Comparison of ENCODE assay signal across 8 cellular contexts in the genomic region with DNA sequence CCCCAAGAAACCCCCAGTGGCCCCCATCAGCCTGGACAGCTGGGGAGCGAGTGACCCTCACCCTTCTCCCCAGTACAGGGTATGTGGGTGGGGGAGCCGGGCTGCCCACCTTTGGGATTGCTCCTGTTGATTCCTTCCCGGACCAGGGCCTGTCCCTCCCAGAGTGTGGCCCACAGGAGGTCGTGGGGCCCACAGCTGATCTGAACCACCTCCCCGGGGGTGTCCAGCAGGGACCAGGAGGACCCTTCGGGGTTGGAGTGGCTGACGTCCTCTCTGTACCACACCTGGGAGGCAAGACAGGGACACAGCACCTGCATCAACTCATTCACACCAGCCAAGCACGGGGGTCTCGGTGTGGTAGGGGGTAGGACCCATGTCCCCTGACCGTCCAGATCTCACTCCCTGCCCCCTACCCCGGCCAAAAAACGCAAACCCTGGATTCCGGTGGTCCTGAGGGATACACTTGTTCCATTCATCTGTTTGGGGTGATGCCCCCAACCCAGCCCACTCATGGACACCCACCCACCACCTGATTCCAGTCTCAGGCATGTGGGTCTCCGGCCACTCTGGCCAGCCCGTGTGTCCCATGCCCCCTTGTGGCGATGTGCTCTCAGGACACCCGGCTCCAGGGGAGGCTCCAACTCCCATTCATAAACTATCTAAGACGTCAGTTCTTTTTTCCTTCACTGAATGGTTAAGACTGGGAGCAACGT. TPM values are rescaled to one million over a fixed set of nuclear protein-coding genes. Genes with fewer than 3 reads are reported as not detected.
DNase-seq lines count a peak whose midpoint lies in the region; ATAC-seq, FAIRE-seq and TF ChIP-seq lines count a peak whose summit lies in the region.

No MANE protein-coding gene starts in this region.

- dilution Hi-C loops in endothelial cell of umbilical vein (cut with MboI; ENCODE audit: extremely low pct_ligation_motif_present, low sequenced_read_pairs) = no loop called here

- H3K79me2 ChIP-seq in HCT116 (ENCODE audit: insufficient read depth, low read length) = no peaks in the 10 kb centered on the region
- peaks cover 5% of the 10 kb centered on the region for H3K79me2 ChIP-seq in endothelial cell of umbilical vein (ENCODE audit: control insufficient read depth, insufficient read depth, low read length)

- peaks cover 7 to 13% of the 10 kb centered on the region in 2 experiments for H3K4me1 ChIP-seq in HCT116 (ENCODE audit: control insufficient read depth in 1 of 2, insufficient read depth in 2 of 2, low read length in 2 of 2)
- H3K4me1 ChIP-seq in endothelial cell of umbilical vein (ENCODE audit: control insufficient read depth, extremely low read depth, insufficient read depth, low read length) = peaks cover 12% of the 10 kb centered on the region
- H3K4me1 ChIP-seq in naive thymus-derived CD4-positive, alpha-beta T cell (ENCODE audit: control insufficient read depth in 2 of 2, insufficient read depth in 2 of 2, low read length in 2 of 2) = peaks cover 0 to 8% of the 10 kb centered on the region in 2 donors

- no peaks in the 10 kb centered on the region for H4K20me1 ChIP-seq in HCT116 (ENCODE audit: insufficient read depth)
- H4K20me1 ChIP-seq in endothelial cell of umbilical vein (replicated peaks; ENCODE audit: control insufficient read depth, extremely low read depth, insufficient read depth, low read length) = no peaks in the 10 kb centered on the region

- H3K4me3 Mint-ChIP-seq in naive thymus-derived CD4-positive, alpha-beta T cell = no peak overlapping the region

- FAIRE-seq in endothelial cell of umbilical vein (lab: Jason Lieb, UNC) = peak; percentile 73

- peak overlapping the region in 5 of 9 donors; percentile 9 to 81 (median 43) for H3K27ac Mint-ChIP-seq in naive thymus-derived CD4-positive, alpha-beta T cell

- DNase-seq in NCI-H510A treated with DMSO at 0.1 percent for 48 hours (lab: John Stamatoyannopoulos, UW) (peak; percentile 1), NCI-H510A (lab: John Stamatoyannopoulos, UW) (no peak), HCT116 (ENCODE audit: low read depth, low spot score) (peak; percentile 18), SK-MEL-5 (ENCODE audit: low read depth, low spot score) (peak; percentile 78), endothelial cell of umbilical vein (ENCODE audit: low read depth, low spot score) (peak; percentile 54)
- DNase-seq in naive thymus-derived CD4-positive, alpha-beta T cell = peak in 4 of 9 donors; percentile 17 to 30 (median 26)

- H3K9ac ChIP-seq in HCT116 (ENCODE audit: low read length) (no peak overlapping the region), endothelial cell of umbilical vein (replicated peaks; ENCODE audit: extremely low read depth, insufficient read depth, low read length) (no peak overlapping the region)

- no peak for TF ChIP-seq POLR2A in HCT116 (IDR thresholded peaks at IDR 0.05; ENCODE audit: borderline replicate concordance, extremely low read depth, insufficient read depth, insufficient read length)
- no peak for TF ChIP-seq POLR2A in endothelial cell of umbilical vein (IDR thresholded peaks at IDR 0.05; ENCODE audit: low read depth, low read length)

- H3K4me2 ChIP-seq in HCT116 (ENCODE audit: low read length) (no peak overlapping the region), endothelial cell of umbilical vein (ENCODE audit: insufficient read depth, low read length) (no peak overlapping the region)

- TF ChIP-seq CTCF in HCT116 (IDR thresholded peaks at IDR 0.05 in 2 of 3, conservative IDR thresholded peaks at IDR 0.05 in 1 of 3; ENCODE audit: borderline replicate concordance in 1 of 3, insufficient read depth in 1 of 3, low read depth in 2 of 3, low read length in 2 of 3) = peak; percentile 64 to 90 (median 87); a peak in 5 of 6 replicates
- TF ChIP-seq CTCF in endothelial cell of umbilical vein (IDR thresholded peaks at IDR 0.05; ENCODE audit: extremely low read depth in 1 of 2, insufficient read depth in 1 of 2, low read depth in 1 of 2, low read length in 2 of 2) = peak; percentile 86 to 93

- no peak overlapping the region for H2AFZ ChIP-seq in HCT116 (ENCODE audit: low read depth, low read length, poor library complexity, severe bottlenecking)
- no peak overlapping the region for H2AFZ ChIP-seq in endothelial cell of umbilical vein (ENCODE audit: low read depth, low read length)

- in situ Hi-C loops in SK-MEL-5 (cut with HindIII; ENCODE audit: low pct_unique_long_range_greater_than_20kb, low sequenced_read_pairs) = no loop called here

- no peaks in the 10 kb centered on the region for H3K9me2 ChIP-seq in HCT116 (ENCODE audit: insufficient read depth)

- no peaks in the 10 kb centered on the region for H3K27me3 ChIP-seq in HCT116 (ENCODE audit: insufficient read depth, low read length)
- no peaks in the 10 kb centered on the region for H3K27me3 ChIP-seq in endothelial cell of umbilical vein (ENCODE audit: control insufficient read depth in 2 of 2, insufficient read depth in 2 of 2, low read length in 2 of 2)
- H3K27me3 ChIP-seq in naive thymus-derived CD4-positive, alpha-beta T cell (ENCODE audit: control insufficient read depth in 2 of 2, insufficient read depth in 2 of 2, low read length in 2 of 2) = no peaks in the 10 kb centered on the region

- intact Hi-C loops in HCT116 (cut with micrococcal nuclease) = loop anchor here (1.0 kb wide), 1 partner anchor 220 kb away; no protein-coding TSS in a partner anchor
- intact Hi-C loops in endothelial cell of umbilical vein (cut with micrococcal nuclease) = loop anchor here (1.0 kb wide), 3 partner anchors 73 to 220 kb away; a partner anchor contains a TSS
- intact Hi-C loops in naive thymus-derived CD4-positive, alpha-beta T cell (cut with micrococcal nuclease) = loop anchor here in 1 of 2 donors (1.0 kb wide), 1 partner anchor 10 kb away; no protein-coding TSS in a partner anchor

- TF ChIP-seq RAD21 in HCT116 (IDR thresholded peaks at IDR 0.05; ENCODE audit: low read depth) = peak; percentile 78

- no peaks in the 10 kb centered on the region for H3K27me3 Mint-ChIP-seq in naive thymus-derived CD4-positive, alpha-beta T cell

- H3K36me3 ChIP-seq in HCT116 (ENCODE audit: control insufficient read depth in 1 of 2, insufficient read depth in 2 of 2, low read length in 2 of 2) (no peaks in the 10 kb centered on the region; a peak in 1 of 4 replicates), endothelial cell of umbilical vein (ENCODE audit: control insufficient read depth in 2 of 2, extremely low read depth in 1 of 2, insufficient read depth in 2 of 2, low read length in 2 of 2) (peaks cover 8 to 33% of the 10 kb centered on the region in 2 experiments)
- H3K36me3 ChIP-seq in naive thymus-derived CD4-positive, alpha-beta T cell (ENCODE audit: control insufficient read depth in 2 of 3, insufficient read depth in 3 of 3, low read length in 3 of 3) = peaks cover 0 to 94% (median 14%) of the 10 kb centered on the region in 3 experiments

- no peak overlapping the region for H3K4me3 ChIP-seq in HCT116 (replicated peaks in 1 of 2; ENCODE audit: low read depth in 1 of 2, low read length in 2 of 2)
- H3K4me3 ChIP-seq in endothelial cell of umbilical vein (replicated peaks in 1 of 3; ENCODE audit: insufficient read depth in 1 of 3, low read depth in 1 of 3, low read length in 3 of 3) = no peak overlapping the region
- H3K4me3 ChIP-seq in naive thymus-derived CD4-positive, alpha-beta T cell (ENCODE audit: low read length) = no peak overlapping the region

- POLR2A ChIA-PET in HCT116 (lab: Charles Lee) = no interaction called here
- POLR2A ChIA-PET in endothelial cell of umbilical vein (lab: Charles Lee) = no interaction called here
- POLR2A ChIA-PET in naive thymus-derived CD4-positive, alpha-beta T cell (lab: Charles Lee) = interaction anchor here (0.9 to 1.4 kb wide), 3 partner anchors 10 to 39 kb away, joined by 3 to 7 read pairs (median 3); no protein-coding TSS in a partner anchor

- no peaks in the 10 kb centered on the region for H3K9me1 ChIP-seq in endothelial cell of umbilical vein (replicated peaks; ENCODE audit: control insufficient read depth, extremely low read depth, insufficient read depth, low read length)

- peaks cover 3 to 27% (median 11%) of the 10 kb centered on the region in 5 donors for H3K36me3 Mint-ChIP-seq in naive thymus-derived CD4-positive, alpha-beta T cell

- peaks cover 0 to 20% (median 6%) of the 10 kb centered on the region in 7 donors for H3K4me1 Mint-ChIP-seq in naive thymus-derived CD4-positive, alpha-beta T cell

- BruUV-seq in HCT116 (replicated peaks; lab: Mats Ljungman, UMichigan) (no TSS peak), endothelial cell of umbilical vein (replicated peaks; lab: Mats Ljungman, UMichigan) (no TSS peak)

- CTCF ChIA-PET in HCT116 (lab: Charles Lee) (no interaction called here), endothelial cell of umbilical vein (lab: Charles Lee) (interaction anchor here (0.7 to 1.1 kb wide), 2 partner anchors 13 to 25 kb away, joined by 3 read pairs; no protein-coding TSS in a partner anchor)
- CTCF ChIA-PET in naive thymus-derived CD4-positive, alpha-beta T cell (lab: Charles Lee) = interaction anchor here (1.2 kb wide), 1 partner anchor 37 kb away, joined by 4 read pairs; no protein-coding TSS in a partner anchor

- H3K9me3 ChIP-seq in HCT116 (ENCODE audit: control insufficient read depth in 1 of 2, insufficient read depth in 1 of 2, low read depth in 1 of 2, low read length in 2 of 2) (no peaks in the 10 kb centered on the region), endothelial cell of umbilical vein (replicated peaks; ENCODE audit: control insufficient read depth, insufficient read depth, low read length) (no peaks in the 10 kb centered on the region)
- H3K9me3 ChIP-seq in naive thymus-derived CD4-positive, alpha-beta T cell (ENCODE audit: control insufficient read depth in 2 of 3, low read length in 3 of 3) = no peaks in the 10 kb centered on the region

- RAD21 ChIA-PET in HCT116 (lab: Charles Lee; ENCODE audit: low non-redundant PET in 1 of 2, low total read pairs in 2 of 2, uncharacterized antibody in 2 of 2, unreplicated experiment in 2 of 2) = no interaction called here

- peak; percentile 68 for ATAC-seq in HCT116
- peak; percentile 56 for ATAC-seq in naive thymus-derived CD4-positive, alpha-beta T cell
- ATAC-seq in HG02938 (IDR thresholded peaks at IDR 0.05; ENCODE audit: unreplicated experiment) = no peak
- ATAC-seq in HG03097 (IDR thresholded peaks at IDR 0.05; ENCODE audit: low FRiP score, unreplicated experiment) = no peak

- no peaks in the 10 kb centered on the region for H3K9me3 Mint-ChIP-seq in naive thymus-derived CD4-positive, alpha-beta T cell

- H3K27ac ChIP-seq in HCT116 (ENCODE audit: low read depth, low read length) (no peak overlapping the region), endothelial cell of umbilical vein (ENCODE audit: insufficient read depth, low read depth, low read length) (no peak overlapping the region)
- no peak overlapping the region for H3K27ac ChIP-seq in naive thymus-derived CD4-positive, alpha-beta T cell (ENCODE audit: low read depth, low read length)

RNA-seq across cellular contexts. Expression of a gene that starts 10.9 kb away (rescaled TPM):
- total RNA-seq in HCT116 (2021; ENCODE audit: unreplicated experiment) (19.9 TPM), endothelial cell of umbilical vein (84.9 and 97.5 TPM in 2 replicates)
- polyA plus RNA-seq in HCT116 (2012) = 7.6 and 9.6 TPM in 2 replicates
- 15.3 and 19.2 TPM in 2 replicates for total RNA-seq in SK-MEL-5 (2014; rRNA removed; shearing (Covaris generic))
- 21.2 and 40.2 TPM in 2 replicates for polyA plus RNA-seq in SK-MEL-5 (2015; cell fraction: cytosol; rRNA removed)
- polyA plus RNA-seq in SK-MEL-5 (2015; cell fraction: nucleus; rRNA removed) = 45.5 and 72.2 TPM in 2 replicates
- polyA plus RNA-seq in endothelial cell of umbilical vein = 11.8 and 12.3 TPM in 2 replicates
- polyA plus RNA-seq in endothelial cell of umbilical vein (2011; cell fraction: cytosol; rRNA removed) = 10.2 and 11.5 TPM in 2 replicates
- 47.5 and 65.1 TPM in 2 replicates for polyA plus RNA-seq in endothelial cell of umbilical vein (2011; cell fraction: nucleus; rRNA removed)
- 30.2 and 32.1 TPM in 2 replicates for polyA plus RNA-seq in endothelial cell of umbilical vein (2012)
- 28.8 and 56.2 TPM in 2 replicates for polyA minus RNA-seq in endothelial cell of umbilical vein
- polyA minus RNA-seq in endothelial cell of umbilical vein (2011; cell fraction: cytosol; rRNA and poly(A)+ RNA removed) = 4.0 TPM
- polyA minus RNA-seq in endothelial cell of umbilical vein (2011; cell fraction: nucleus; rRNA and poly(A)+ RNA removed) = 28.0 and 44.2 TPM in 2 replicates
- total RNA-seq in naive thymus-derived CD4-positive, alpha-beta T cell = 100 to 1,000 TPM in 4 of 5 experiments, 10 to 100 TPM in 1; 82.4 to 203 (median 134) TPM
- 10 to 100 TPM; 21.0 to 32.3 TPM for polyA plus RNA-seq in naive thymus-derived CD4-positive, alpha-beta T cell

RNA-seq across cellular contexts. Expression of a gene that starts 29.9 kb away (rescaled TPM):
- total RNA-seq in HCT116 (2021; ENCODE audit: unreplicated experiment) (5.2 TPM), endothelial cell of umbilical vein (1.2 and 1.5 TPM in 2 replicates)
- 5.0 and 6.2 TPM in 2 replicates for polyA plus RNA-seq in HCT116 (2012)
- total RNA-seq in SK-MEL-5 (2014; rRNA removed; shearing (Covaris generic)) = not detected in 2 replicates
- not detected in 2 replicates for polyA plus RNA-seq in SK-MEL-5 (2015; cell fraction: cytosol; rRNA removed)
- not detected in 2 replicates for polyA plus RNA-seq in SK-MEL-5 (2015; cell fraction: nucleus; rRNA removed)
- polyA plus RNA-seq in endothelial cell of umbilical vein = 0.81 and 1.0 TPM in 2 replicates
- polyA plus RNA-seq in endothelial cell of umbilical vein (2011; cell fraction: cytosol; rRNA removed) = 0.12 and 0.48 TPM in 2 replicates
- not detected in 2 replicates for polyA plus RNA-seq in endothelial cell of umbilical vein (2011; cell fraction: nucleus; rRNA removed)
- 0.47 and 0.85 TPM in 2 replicates for polyA plus RNA-seq in endothelial cell of umbilical vein (2012)
- not detected in 2 replicates for polyA minus RNA-seq in endothelial cell of umbilical vein
- not detected for polyA minus RNA-seq in endothelial cell of umbilical vein (2011; cell fraction: cytosol; rRNA and poly(A)+ RNA removed)
- polyA minus RNA-seq in endothelial cell of umbilical vein (2011; cell fraction: nucleus; rRNA and poly(A)+ RNA removed) = 0.96 TPM in 1 of 2 replicates, not detected in the other
- under 1 TPM in 2 of 5 experiments, not detected in 3; 0.39 to 0.80 TPM for total RNA-seq in naive thymus-derived CD4-positive, alpha-beta T cell
- polyA plus RNA-seq in naive thymus-derived CD4-positive, alpha-beta T cell = not detected

RNA-seq across cellular contexts. Expression of a gene that starts 40.4 kb away (rescaled TPM):
- 102 TPM for total RNA-seq in HCT116 (2021; ENCODE audit: unreplicated experiment)
- 92.5 and 93.5 TPM in 2 replicates for polyA plus RNA-seq in HCT116 (2012)
- total RNA-seq in SK-MEL-5 (2014; rRNA removed; shearing (Covaris generic)) = 126 and 184 TPM in 2 replicates
- polyA plus RNA-seq in SK-MEL-5 (2015; cell fraction: cytosol; rRNA removed) = 112 and 129 TPM in 2 replicates
- 33.0 and 33.4 TPM in 2 replicates for polyA plus RNA-seq in SK-MEL-5 (2015; cell fraction: nucleus; rRNA removed)
- 284 and 317 TPM in 2 replicates for total RNA-seq in endothelial cell of umbilical vein
- polyA plus RNA-seq in endothelial cell of umbilical vein = 214 and 223 TPM in 2 replicates
- 168 and 172 TPM in 2 replicates for polyA plus RNA-seq in endothelial cell of umbilical vein (2011; cell fraction: cytosol; rRNA removed)
- polyA plus RNA-seq in endothelial cell of umbilical vein (2011; cell fraction: nucleus; rRNA removed) = 57.3 and 67.5 TPM in 2 replicates
- 224 and 245 TPM in 2 replicates for polyA plus RNA-seq in endothelial cell of umbilical vein (2012)
- 93.6 and 113 TPM in 2 replicates for polyA minus RNA-seq in endothelial cell of umbilical vein
- 39.4 TPM for polyA minus RNA-seq in endothelial cell of umbilical vein (2011; cell fraction: cytosol; rRNA and poly(A)+ RNA removed)
- 41.2 and 44.6 TPM in 2 replicates for polyA minus RNA-seq in endothelial cell of umbilical vein (2011; cell fraction: nucleus; rRNA and poly(A)+ RNA removed)
- total RNA-seq in naive thymus-derived CD4-positive, alpha-beta T cell = 100 to 1,000 TPM in 1 of 5 experiments, 10 to 100 TPM in 4; 73.1 to 194 (median 86.5) TPM
- polyA plus RNA-seq in naive thymus-derived CD4-positive, alpha-beta T cell = 10 to 100 TPM; 17.8 to 20.3 TPM

Comparison
In these comparisons a context has a peak if more than half of its experiments do, and no peak if none do; other contexts are left out.
1. ATAC-seq: peak in HCT116 (single experiment) and naive thymus-derived CD4-positive, alpha-beta T cell (single experiment); none in HG02938 (single experiment) and HG03097 (single experiment).